21 cellular contexts compared by ENCODE assay signal in the genomic region with DNA sequence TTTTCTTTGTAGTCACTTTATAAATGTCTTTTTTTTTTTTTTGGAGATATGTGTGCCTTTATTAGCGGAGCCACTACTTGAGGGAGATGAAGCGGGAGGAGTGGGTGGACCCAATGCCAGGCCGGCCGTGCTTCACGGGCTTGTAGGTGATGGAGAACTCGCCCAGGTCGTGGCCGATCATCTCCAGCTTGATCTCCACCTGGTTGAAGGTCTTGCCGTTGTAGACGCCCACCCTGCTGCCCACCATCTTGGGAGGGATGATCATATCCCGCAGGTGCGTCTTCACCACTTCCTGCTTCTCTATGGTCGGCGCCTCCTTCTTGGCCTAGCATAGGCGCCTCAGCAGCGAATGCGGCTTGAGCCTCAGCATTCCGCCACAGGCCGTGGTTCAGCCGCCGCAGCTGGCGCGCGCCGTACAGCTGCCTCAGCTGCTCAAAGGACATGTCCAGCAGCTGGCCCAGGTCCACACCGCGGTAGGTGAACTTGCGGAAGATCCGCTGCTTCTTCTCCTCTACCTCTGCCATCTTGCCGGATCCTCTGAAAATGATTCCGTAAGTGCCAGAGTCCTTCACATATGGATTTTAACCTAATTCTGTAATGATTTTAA.
DNase-seq lines count a peak whose midpoint lies in the region; ATAC-seq and TF ChIP-seq lines count a peak whose summit lies in the region.
"Had no signal": no experiment of that assay in that cellular context is flagged by ENCODE, and none has a peak within 500 bp of the region (broad histone marks: within the 10 kb centered on the region; RNA-seq: fewer than 3 reads in every experiment).

No MANE protein-coding gene starts in this region.

- TF ChIP-seq CTCF in MCF 10A (IDR thresholded peaks at IDR 0.05; ENCODE audit: unreplicated experiment) = no peak
- no peak for TF ChIP-seq CTCF in mammary epithelial cell (conservative IDR thresholded peaks at IDR 0.05 in 1 of 2, IDR thresholded peaks at IDR 0.05 in 1 of 2; ENCODE audit: extremely low read depth in 1 of 2, insufficient read depth in 1 of 2, low read depth in 1 of 2, low read length in 2 of 2)
- no peak for TF ChIP-seq CTCF in IMR-90 (conservative IDR thresholded peaks at IDR 0.05; ENCODE audit: low read depth, low read length)
- no peak for TF ChIP-seq CTCF in smooth muscle cell (IDR thresholded peaks at IDR 0.05; ENCODE audit: borderline replicate concordance, insufficient read depth, poor library complexity, severe bottlenecking)

- in situ Hi-C loops in mammary epithelial cell (cut with MboI; ENCODE audit: low sequenced_read_pairs in 2 of 2) = no loop called here
- in situ Hi-C loops in IMR-90 (cut with MboI; ENCODE audit: low sequenced_read_pairs) = no loop called here

- H3F3A ChIP-seq in smooth muscle cell (ENCODE audit: low read depth) = no peaks in the 10 kb centered on the region

- H3K9me3 ChIP-seq in mammary epithelial cell (replicated peaks; ENCODE audit: insufficient read depth, low read length) (no peaks in the 10 kb centered on the region), IMR-90 (ENCODE audit: control insufficient read depth, insufficient read depth, low read length) (0 out of 2 replicates have a peak, but pooled peaks cover 3% of the 10 kb centered on the region), mesenchymal stem cell (ENCODE audit: control insufficient read depth, low read length) (no peaks in the 10 kb centered on the region), smooth muscle cell (replicated peaks; ENCODE audit: low read depth) (no peaks in the 10 kb centered on the region)
- H3K9me3 ChIP-seq: BE2C had no signal

- CTCF ChIA-PET in MCF 10A (lab: Yijun Ruan, JAX) (no interaction called here), mammary epithelial cell (lab: Charles Lee; ENCODE audit: low non-redundant PET) (no interaction called here), IMR-90 (lab: Yijun Ruan, JAX) (no interaction called here), T-cell (lab: Charles Lee) (no interaction called here)

- H3K18ac ChIP-seq in IMR-90 (ENCODE audit: low read depth, low read length) (no peak overlapping the region), mesenchymal stem cell (ENCODE audit: low read depth in 1 of 2, low read length in 2 of 2) (peak overlapping the region in 1 of 2 experiments; percentile 71)

- no TSS peak for BruUV-seq in MCF 10A (replicated peaks; lab: Mats Ljungman, UMichigan)
- no TSS peak for BruUV-seq in mammary epithelial cell (replicated peaks; lab: Mats Ljungman, UMichigan)
- no TSS peak for BruUV-seq in IMR-90 (replicated peaks; lab: Mats Ljungman, UMichigan)

- H3K27ac Mint-ChIP-seq in MCF 10A (ENCODE audit: low read depth, unreplicated experiment) (peak overlapping the region; percentile 89), T-cell (no peak overlapping the region)
- H3K27ac Mint-ChIP-seq: CD14-positive monocyte; CD4-positive, alpha-beta T cell; CD8-positive, alpha-beta memory T cell had no signal

- peak overlapping the region in 1 of 2 experiments; percentile 87 for H2BK12ac ChIP-seq in mesenchymal stem cell (ENCODE audit: low read length in 2 of 2)

- H3K4me3 ChIP-seq in mammary epithelial cell (replicated peaks in 1 of 3; ENCODE audit: insufficient read depth in 1 of 3, low read depth in 2 of 3, low read length in 3 of 3) (no peak overlapping the region), IMR-90 (ENCODE audit: insufficient read depth, low read depth, low read length) (no peak overlapping the region), mesenchymal stem cell (ENCODE audit: insufficient read depth in 1 of 2, low read depth in 1 of 2, low read length in 2 of 2) (no peak overlapping the region), smooth muscle cell (no peak overlapping the region)
- H3K4me3 ChIP-seq: BLaER1 treated with 17β-estradiol and CSF1 and Interleukin-3, amounts not matched to agents 10 nM and 100 nM; GM23248 had no signal

- no peak overlapping the region for H4K8ac ChIP-seq in IMR-90 (ENCODE audit: low read depth in 2 of 2, low read length in 2 of 2)
- no peak overlapping the region for H4K8ac ChIP-seq in mesenchymal stem cell (ENCODE audit: low read length)

- DNase-seq in MCF 10A (ENCODE audit: unreplicated experiment) = no peak
- no peak for DNase-seq in mammary epithelial cell
- DNase-seq in IMR-90 = no peak
- no peak for DNase-seq in mesenchymal stem cell
- no peak for DNase-seq in smooth muscle cell (lab: John Stamatoyannopoulos, UW; ENCODE audit: unreplicated experiment)
- DNase-seq in T-cell = no peak
- DNase-seq: ACHN; AML-193; BE2C; CD4-positive, alpha-beta T cell; CD8-positive, alpha-beta memory T cell; DMS 273 treated with DMSO at 0.1 percent for 48 hours; DMS79; GF-D8; GM23248; H7 had no signal

- TF ChIP-seq POLR2A in IMR-90 (IDR thresholded peaks at IDR 0.05; ENCODE audit: low read depth, low read length) = no peak

- H3K9me3 Mint-ChIP-seq in MCF 10A (ENCODE audit: unreplicated experiment) (no peaks in the 10 kb centered on the region), T-cell (peaks cover 4 to 9% (median 5%) of the 10 kb centered on the region in 3 donors)

- H3K9ac ChIP-seq in mammary epithelial cell (ENCODE audit: insufficient read depth, low read length) = no peak overlapping the region
- H3K9ac ChIP-seq in IMR-90 (ENCODE audit: low read depth, low read length) = no peak overlapping the region
- no peak overlapping the region for H3K9ac ChIP-seq in mesenchymal stem cell (ENCODE audit: low read length)
- no peak overlapping the region for H3K9ac ChIP-seq in smooth muscle cell (ENCODE audit: low read depth)
- H3K9ac ChIP-seq: BLaER1 treated with 17β-estradiol and CSF1 and Interleukin-3, amounts not matched to agents 10 nM and 100 nM; GM23248 had no signal

- H3K4me2 ChIP-seq in mammary epithelial cell (ENCODE audit: insufficient read depth, low read depth, low read length) (no peak overlapping the region), IMR-90 (ENCODE audit: low read depth, low read length) (no peak overlapping the region), mesenchymal stem cell (ENCODE audit: low read length, poor library complexity, severe bottlenecking) (no peak overlapping the region), smooth muscle cell (no peak overlapping the region)
- H3K4me2 ChIP-seq: BLaER1 treated with 17β-estradiol and CSF1 and Interleukin-3, amounts not matched to agents 10 nM and 100 nM had no signal

- WGBS in mammary epithelial cell (ENCODE audit: low coverage, missing lambda C conversion rate) = 98% methylated on average over 25 of the region's 31 CpGs
- 96% methylated on average over 13 of the region's 31 CpGs; no CpG with 5 or more reads in 1 of the 2 experiments for WGBS in IMR-90 (ENCODE audit: extremely low coverage in 2 of 2, insufficient read length in 1 of 2), 2 experiments
- WGBS in mesenchymal stem cell = 98% methylated on average over 25 of the region's 31 CpGs
- 98% methylated on average over 31 of the region's 31 CpGs for WGBS in smooth muscle cell (ENCODE audit: low lambda C conversion rate)

- H3K27me3 ChIP-seq in mammary epithelial cell (ENCODE audit: insufficient read depth, low read length) = no peaks in the 10 kb centered on the region
- H3K27me3 ChIP-seq in IMR-90 (ENCODE audit: control insufficient read depth, insufficient read depth, low read length) = no peaks in the 10 kb centered on the region
- H3K27me3 ChIP-seq in mesenchymal stem cell (ENCODE audit: control insufficient read depth in 1 of 2, insufficient read depth in 1 of 2, low read length in 2 of 2) = no peaks in the 10 kb centered on the region
- no peaks in the 10 kb centered on the region for H3K27me3 ChIP-seq in smooth muscle cell (ENCODE audit: low read depth)
- H3K27me3 ChIP-seq: BE2C; BLaER1 treated with 17β-estradiol and CSF1 and Interleukin-3, amounts not matched to agents 10 nM and 100 nM had no signal

- H3K79me1 ChIP-seq in IMR-90 (ENCODE audit: low read depth in 1 of 2, low read length in 2 of 2) (no peaks in the 10 kb centered on the region), mesenchymal stem cell (replicated peaks; ENCODE audit: low read length, poor library complexity, severe bottlenecking) (no peaks in the 10 kb centered on the region)

- no peak overlapping the region for H3K27ac ChIP-seq in mammary epithelial cell (ENCODE audit: insufficient read depth, low read depth, low read length)
- H3K27ac ChIP-seq in IMR-90 (ENCODE audit: insufficient read depth, low read length) = peak overlapping the region; percentile 40; the same call in 1 of the 2 replicates
- H3K27ac ChIP-seq in mesenchymal stem cell (ENCODE audit: low read length, poor library complexity, severe bottlenecking) = no peak overlapping the region
- peak overlapping the region; percentile 6 for H3K27ac ChIP-seq in smooth muscle cell (ENCODE audit: low read depth)
- H3K27ac ChIP-seq: 22Rv1, GM23248 had no signal

- H3K36me3 ChIP-seq in mammary epithelial cell (ENCODE audit: insufficient read depth, low read length) (no peaks in the 10 kb centered on the region), IMR-90 (ENCODE audit: control insufficient read depth, insufficient read depth, low read length) (no peaks in the 10 kb centered on the region), mesenchymal stem cell (ENCODE audit: control insufficient read depth in 1 of 2, insufficient read depth in 2 of 2, low read depth in 1 of 2, low read length in 2 of 2) (no peaks in the 10 kb centered on the region), smooth muscle cell (ENCODE audit: low read depth) (no peaks in the 10 kb centered on the region)
- H3K36me3 ChIP-seq: BE2C; BLaER1 treated with 17β-estradiol and CSF1 and Interleukin-3, amounts not matched to agents 10 nM and 100 nM had no signal

- no peaks in the 10 kb centered on the region for H3K9me1 ChIP-seq in IMR-90 (ENCODE audit: insufficient read depth, low read length)

- H2BK20ac ChIP-seq in IMR-90 (ENCODE audit: low read depth, low read length) = no peak overlapping the region

- H2BK5ac ChIP-seq in IMR-90 (ENCODE audit: low read depth, low read length, poor library complexity, severe bottlenecking) (no peak overlapping the region), mesenchymal stem cell (ENCODE audit: low read depth, low read length, poor library complexity, severe bottlenecking) (no peak overlapping the region)

- dilution Hi-C loops in mammary epithelial cell (cut with HindIII; ENCODE audit: low sequenced_read_pairs) (no loop called here), IMR-90 (cut with HindIII; ENCODE audit: low sequenced_read_pairs, unreplicated experiment) (no loop called here)

- H2BK120ac ChIP-seq in IMR-90 (ENCODE audit: low read depth, low read length) (no peak overlapping the region), mesenchymal stem cell (ENCODE audit: low read depth, low read length) (no peak overlapping the region)

- H4K5ac ChIP-seq in IMR-90 (ENCODE audit: low read depth, low read length) = no peak overlapping the region

- no peak overlapping the region for H2AK9ac ChIP-seq in IMR-90 (replicated peaks; ENCODE audit: low read depth, low read length, poor library complexity)

- H2AFZ ChIP-seq in mammary epithelial cell (ENCODE audit: low read depth, low read length) = no peak overlapping the region
- H2AFZ ChIP-seq in IMR-90 (replicated peaks; ENCODE audit: low read length, poor library complexity) = no peak overlapping the region
- H2AFZ ChIP-seq in mesenchymal stem cell (ENCODE audit: low read depth, low read length) = no peak overlapping the region
- no peak overlapping the region for H2AFZ ChIP-seq in smooth muscle cell (ENCODE audit: low read depth)
- H2AFZ ChIP-seq: GM23248 had no signal

- H3K14ac ChIP-seq in IMR-90 (replicated peaks; ENCODE audit: low read depth, low read length) (no peak overlapping the region), mesenchymal stem cell (ENCODE audit: low read length in 2 of 2) (no peak overlapping the region)

- H3K4me1 ChIP-seq in mammary epithelial cell (ENCODE audit: insufficient read depth, low read length) (no peaks in the 10 kb centered on the region), IMR-90 (ENCODE audit: control insufficient read depth, insufficient read depth, low read length) (peaks cover 2% of the 10 kb centered on the region; the same call in 1 of the 2 replicates), mesenchymal stem cell (ENCODE audit: control insufficient read depth, insufficient read depth, low read depth, low read length) (no peaks in the 10 kb centered on the region), smooth muscle cell (ENCODE audit: low read depth) (no peaks in the 10 kb centered on the region)
- H3K4me1 ChIP-seq: BE2C; BLaER1 treated with 17β-estradiol and CSF1 and Interleukin-3, amounts not matched to agents 10 nM and 100 nM had no signal

- POLR2A ChIA-PET in MCF 10A (lab: Yijun Ruan, JAX) = interaction anchor here (1.1 to 3.0 kb wide), 3 partner anchors 11 to 68 kb away, joined by 3 to 15 read pairs (median 4); no protein-coding TSS in a partner anchor
- POLR2A ChIA-PET in IMR-90 (lab: Charles Lee; ENCODE audit: unreplicated experiment) = no interaction called here
- POLR2A ChIA-PET in T-cell (lab: Charles Lee) = no interaction called here

- H4K20me1 ChIP-seq in mammary epithelial cell (ENCODE audit: insufficient read depth, low read length) (no peaks in the 10 kb centered on the region), IMR-90 (ENCODE audit: insufficient read depth, low read length) (no peaks in the 10 kb centered on the region), smooth muscle cell (ENCODE audit: low read depth) (no peaks in the 10 kb centered on the region)
- H4K20me1 ChIP-seq: BLaER1 treated with 17β-estradiol and CSF1 and Interleukin-3, amounts not matched to agents 10 nM and 100 nM had no signal

- intact Hi-C loops in MCF 10A (cut with micrococcal nuclease) (no loop called here), mammary epithelial cell (cut with micrococcal nuclease) (no loop called here), IMR-90 (cut with micrococcal nuclease) (no loop called here)

- H2BK15ac ChIP-seq in IMR-90 (ENCODE audit: low read depth, low read length) (no peak overlapping the region), mesenchymal stem cell (ENCODE audit: low read depth, poor library complexity, severe bottlenecking) (peak overlapping the region; percentile 56)

- no peaks in the 10 kb centered on the region for H3K27me3 Mint-ChIP-seq in MCF 10A (ENCODE audit: insufficient read depth, unreplicated experiment)
- H3K27me3 Mint-ChIP-seq in T-cell = no peaks in the 10 kb centered on the region
- H3K27me3 Mint-ChIP-seq: CD4-positive, alpha-beta T cell; CD8-positive, alpha-beta memory T cell had no signal

- H3K4me3 Mint-ChIP-seq in MCF 10A (ENCODE audit: unreplicated experiment) (no peak overlapping the region), T-cell (no peak overlapping the region)
- H3K4me3 Mint-ChIP-seq: CD14-positive monocyte; CD4-positive, alpha-beta T cell; CD8-positive, alpha-beta memory T cell had no signal

- H3K36me3 Mint-ChIP-seq in MCF 10A (ENCODE audit: insufficient read depth, unreplicated experiment) (no peaks in the 10 kb centered on the region), T-cell (no peaks in the 10 kb centered on the region)
- H3K36me3 Mint-ChIP-seq: CD14-positive monocyte; CD8-positive, alpha-beta memory T cell had no signal

- H2AK5ac ChIP-seq in IMR-90 (ENCODE audit: low read depth, low read length) (no peak overlapping the region), mesenchymal stem cell (ENCODE audit: low read length, severe bottlenecking) (no peak overlapping the region)

- no peak for ATAC-seq in IMR-90 (ENCODE audit: low read depth)
- no peak for ATAC-seq in T-cell (replicated peaks in 1 of 4)
- ATAC-seq in HG03280 (IDR thresholded peaks at IDR 0.05; ENCODE audit: unreplicated experiment) = no peak
- ATAC-seq in GM19324 (IDR thresholded peaks at IDR 0.05; ENCODE audit: low FRiP score, unreplicated experiment) = no peak

- H3K4ac ChIP-seq in IMR-90 (ENCODE audit: low read depth, low read length) (no peak overlapping the region; the same call in 1 of the 2 replicates), mesenchymal stem cell (ENCODE audit: low read depth in 1 of 2, low read length in 2 of 2) (peak overlapping the region in 1 of 2 experiments; percentile 71)

- no peaks in the 10 kb centered on the region for H3K79me2 ChIP-seq in mammary epithelial cell (ENCODE audit: insufficient read depth, low read length)
- no peaks in the 10 kb centered on the region for H3K79me2 ChIP-seq in smooth muscle cell (ENCODE audit: low read depth)

- no peak overlapping the region for H3K56ac ChIP-seq in IMR-90 (ENCODE audit: extremely low read depth, insufficient read depth, low read length)

- H4K91ac ChIP-seq in IMR-90 (ENCODE audit: insufficient read depth, low read depth, low read length) (no peak overlapping the region), mesenchymal stem cell (ENCODE audit: low read length) (peak overlapping the region; percentile 57)

- H3K23ac ChIP-seq in IMR-90 (ENCODE audit: low read depth, low read length) = no peak overlapping the region
- H3K23ac ChIP-seq in mesenchymal stem cell (ENCODE audit: low read length in 2 of 2) = no peak overlapping the region

- H3K4me1 Mint-ChIP-seq in MCF 10A (ENCODE audit: insufficient read depth, unreplicated experiment) (peaks cover 9% of the 10 kb centered on the region), T-cell (no peaks in the 10 kb centered on the region)
- H3K4me1 Mint-ChIP-seq: CD14-positive monocyte; CD8-positive, alpha-beta memory T cell had no signal

- no peak for TF ChIP-seq RAD21 in IMR-90 (IDR thresholded peaks at IDR 0.05; ENCODE audit: low read length)

Comparison
In these comparisons a context has a peak if more than half of its experiments do, and no peak if none do; other contexts are left out.
1. H3K27ac ChIP-seq: peak in IMR-90 (single experiment) and smooth muscle cell (single experiment); none in mammary epithelial cell (single experiment) and mesenchymal stem cell (single experiment).